27 cellular contexts compared by ENCODE assay signal in genomic region chr3:67106874-67107273, GRCh38.
"Had no signal": no experiment of that assay in that cellular context is flagged by ENCODE, and none has a peak within 500 bp of the region (broad histone marks: within the 10 kb centered on the region; RNA-seq: fewer than 3 reads in every experiment).

No MANE protein-coding gene starts in this region.

- H3K79me2 ChIP-seq: parathyroid adenoma had no signal

- H3K27ac Mint-ChIP-seq: nephron; neural progenitor cell; progenitor cell of endocrine pancreas; stimulated activated effector memory CD8-positive, alpha-beta T cell treated with anti-CD3 and anti-CD28 coated beads, Interleukin-12 subunit alpha, Interleukin-12 subunit beta, amount 100 ng/mL, for 72 hours; stimulated activated naive B cell treated with anti-CD40 and anti-IgM and Interleukin-4, amounts not matched to agents 10 μg/mL and 1 μg/mL and 100 μg/mL, for 72 hours; stimulated activated naive CD8-positive, alpha-beta T cell treated with anti-CD3 and anti-CD28 coated beads, Interleukin-15, Interleukin-2, amounts not matched to agents 100 ng/mL and 50 ng/mL, for 24 hours had no signal

- H3K27ac ChIP-seq: neural progenitor cell, ovary, parathyroid adenoma, psoas muscle, right lobe of liver, sigmoid colon, stomach, thoracic aorta, thyroid gland, tibial nerve, upper lobe of left lung, vagina had no signal

- H3K4me2 ChIP-seq: neural progenitor cell had no signal

- H3K36me3 Mint-ChIP-seq: neural progenitor cell; stimulated activated effector memory CD8-positive, alpha-beta T cell treated with anti-CD3 and anti-CD28 coated beads, Interleukin-12 subunit alpha, Interleukin-12 subunit beta, amount 100 ng/mL, for 72 hours had no signal

- ATAC-seq: psoas muscle; right cardiac atrium; right lobe of liver; stimulated activated effector memory CD8-positive, alpha-beta T cell treated with anti-CD3 and anti-CD28 coated beads, Interleukin-12 subunit alpha, Interleukin-12 subunit beta, amount 100 ng/mL, for 72 hours; stimulated activated naive B cell treated with anti-CD40 and anti-IgM and Interleukin-4, amounts not matched to agents 10 μg/mL and 1 μg/mL and 100 μg/mL, for 72 hours had no signal

- H3K9ac ChIP-seq: neural progenitor cell, parathyroid adenoma had no signal

- H3K4me1 Mint-ChIP-seq: nephron; neural progenitor cell; stimulated activated effector memory CD8-positive, alpha-beta T cell treated with anti-CD3 and anti-CD28 coated beads, Interleukin-12 subunit alpha, Interleukin-12 subunit beta, amount 100 ng/mL, for 72 hours; stimulated activated naive B cell treated with anti-CD40 and anti-IgM and Interleukin-4, amounts not matched to agents 10 μg/mL and 1 μg/mL and 100 μg/mL, for 72 hours had no signal

- H3K27me3 Mint-ChIP-seq: progenitor cell of endocrine pancreas; stimulated activated naive CD8-positive, alpha-beta T cell treated with anti-CD3 and anti-CD28 coated beads, Interleukin-15, Interleukin-2, amounts not matched to agents 100 ng/mL and 50 ng/mL, for 24 hours had no signal

- H3K27me3 ChIP-seq: neural progenitor cell, ovary, right lobe of liver, sigmoid colon, thyroid gland, tibial nerve, upper lobe of left lung, vagina had no signal

- H3K4me3 Mint-ChIP-seq: nephron; neural progenitor cell; stimulated activated effector memory CD8-positive, alpha-beta T cell treated with anti-CD3 and anti-CD28 coated beads, Interleukin-12 subunit alpha, Interleukin-12 subunit beta, amount 100 ng/mL, for 72 hours; stimulated activated naive B cell treated with anti-CD40 and anti-IgM and Interleukin-4, amounts not matched to agents 10 μg/mL and 1 μg/mL and 100 μg/mL, for 72 hours; stimulated activated naive CD8-positive, alpha-beta T cell treated with anti-CD3 and anti-CD28 coated beads, Interleukin-15, Interleukin-2, amounts not matched to agents 100 ng/mL and 50 ng/mL, for 24 hours had no signal

- H3K4me1 ChIP-seq: neural progenitor cell, parathyroid adenoma, psoas muscle, right lobe of liver, thyroid gland, tibial nerve, upper lobe of left lung, vagina had no signal

- H2AFZ ChIP-seq: neural progenitor cell, parathyroid adenoma had no signal

- H3K9me3 ChIP-seq: ovary, psoas muscle, right lobe of liver, sigmoid colon, thoracic aorta, thyroid gland, upper lobe of left lung, vagina had no signal

- DNase-seq: occipital lobe; ovary; posterior cingulate gyrus; psoas muscle; right cardiac atrium; right lobe of liver; sigmoid colon; small intestine; stimulated activated CD4-positive, alpha-beta T cell treated with anti-CD3 and anti-CD28 coated beads, Interleukin-15, amount 100 ng/mL, for 24 hours; stimulated activated CD4-positive, alpha-beta T cell treated with anti-CD3 and anti-CD28 coated beads, Interleukin-2, amount 100 ng/mL, for 24 hours; stimulated activated CD4-positive, alpha-beta T cell treated with anti-CD3 and anti-CD28 coated beads, Interleukin-2, amount 100 ng/mL, for 48 hours; stimulated activated CD4-positive, alpha-beta T cell treated with anti-CD3 and anti-CD28 coated beads, Interleukin-4, amount 100 ng/mL, for 24 hours; stimulated activated naive B cell treated with anti-CD40 and anti-IgM and Interleukin-4, amounts not matched to agents 10 μg/mL and 1 μg/mL and 100 μg/mL, for 72 hours; stimulated activated naive CD4-positive, alpha-beta T cell treated with Interleukin-2 at 50 U/mL for 16 hours; stomach; thyroid gland; trophoblast cell; upper lobe of left lung had no signal

- H3K4me3 ChIP-seq: neural progenitor cell, ovary, psoas muscle, right lobe of liver, sigmoid colon, stomach, thoracic aorta, thyroid gland, tibial nerve, upper lobe of left lung, vagina had no signal

- H3K36me3 ChIP-seq: neural progenitor cell, ovary, right lobe of liver, sigmoid colon, stomach, thoracic aorta, thyroid gland, tibial nerve, upper lobe of left lung, vagina had no signal
